Comparison of ENCODE assay signal across 1 cellular context in genomic region chr11:118790357-118791014, GRCh38.
TF ChIP-seq lines count a peak whose summit lies in the region.

No MANE protein-coding gene starts in this region.

TF ChIP-seq in H1, 55 proteins besides CTCF, POLR2A, EP300 and RAD21:
- TF ChIP-seq TBP (IDR thresholded peaks at IDR 0.05; ENCODE audit: low read depth, low read length): peak; percentile 33; the same call in 1 of the 2 replicates
- TF ChIP-seq USF2 (IDR thresholded peaks at IDR 0.05; ENCODE audit: low read length): no peak
- 0 out of 2 replicates have a peak, but pooled peaks have one; percentile 14 for TF ChIP-seq RBBP5 (IDR thresholded peaks at IDR 0.05; ENCODE audit: borderline replicate concordance, low read depth, low read length)
- TF ChIP-seq CHD1 (IDR thresholded peaks at IDR 0.05; ENCODE audit: low read depth, low read length): no peak
- TF ChIP-seq PHF8 (conservative IDR thresholded peaks at IDR 0.05; ENCODE audit: low read depth, low read length): peak; percentile 71
- no peak for TF ChIP-seq TCF12 (IDR thresholded peaks at IDR 0.05; ENCODE audit: low read depth, low read length)
- TF ChIP-seq RNF2 (IDR thresholded peaks at IDR 0.05; ENCODE audit: borderline replicate concordance, low read depth, low read length, missing control alignments, poor library complexity, severe bottlenecking): no peak
- no peak for TF ChIP-seq NANOG (IDR thresholded peaks at IDR 0.05; ENCODE audit: insufficient read depth, low read depth, low read length, poor library complexity, severe bottlenecking)
- peak; percentile 49; the same call in 1 of the 2 replicates for TF ChIP-seq POLR2AphosphoS5 (IDR thresholded peaks at IDR 0.05; ENCODE audit: low read depth, low read length)
- peak; percentile 42 for TF ChIP-seq SAP30 (IDR thresholded peaks at IDR 0.05; ENCODE audit: insufficient read depth, insufficient replicate concordance, low read length)
- TF ChIP-seq CTBP2 (IDR thresholded peaks at IDR 0.05; ENCODE audit: borderline replicate concordance, insufficient read depth, insufficient read length, low read length): no peak
- TF ChIP-seq ATF3 (IDR thresholded peaks at IDR 0.05; ENCODE audit: insufficient read depth, low read depth, low read length): no peak
